Comparison of ENCODE assay signal across 2 cellular contexts in the genomic region with DNA sequence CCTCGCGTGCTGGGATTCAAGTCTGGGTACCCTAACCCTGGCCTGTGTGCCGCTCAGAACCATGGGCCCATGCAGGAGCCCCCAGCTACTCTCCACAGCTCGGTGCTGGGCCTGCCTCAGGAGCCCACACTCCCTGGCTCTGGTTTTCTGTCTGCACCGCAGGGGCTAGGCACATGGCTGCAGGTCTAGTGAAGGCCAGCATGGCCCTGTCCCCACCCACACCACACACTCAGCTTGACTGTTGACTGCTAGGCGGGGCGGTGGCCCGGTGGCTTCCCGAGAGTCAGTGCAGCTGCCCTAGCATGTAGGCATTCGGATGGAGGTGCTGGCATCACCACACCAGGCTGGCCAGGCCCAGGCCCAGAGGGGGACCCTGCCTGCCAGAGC.
TF ChIP-seq lines count a peak whose summit lies in the region.

No MANE protein-coding gene starts in this region.

TF ChIP-seq in Ishikawa, 13 proteins besides CTCF, POLR2A, EP300 and RAD21 (continued from another document):
- TF ChIP-seq, protein P1, sequence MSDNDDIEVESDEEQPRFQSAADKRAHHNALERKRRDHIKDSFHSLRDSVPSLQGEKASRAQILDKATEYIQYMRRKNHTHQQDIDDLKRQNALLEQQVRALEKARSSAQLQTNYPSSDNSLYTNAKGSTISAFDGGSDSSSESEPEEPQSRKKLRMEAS (IDR thresholded peaks at IDR 0.05) = peak; percentile 76
- TF ChIP-seq ZBTB7A (IDR thresholded peaks at IDR 0.05; ENCODE audit: low read depth) = no peak

TF ChIP-seq in HEK293T, 16 proteins besides CTCF, POLR2A, EP300 and RAD21 (continued from another document):
- TF ChIP-seq FOXK2 (IDR thresholded peaks at IDR 0.05) = no peak
- no peak for TF ChIP-seq SP1 (IDR thresholded peaks at IDR 0.05)
